Comparison of ENCODE assay signal across 29 cellular contexts in genomic region chr1:171965802-171966201, GRCh38.
A peak's percentile ranks its signal among the peaks of the same experiment; 100 is the strongest.
DNase-seq lines count a peak whose midpoint lies in the region; ATAC-seq, FAIRE-seq and TF ChIP-seq lines count a peak whose summit lies in the region.
"Had no signal": no experiment of that assay in that cellular context is flagged by ENCODE, and none has a peak within 500 bp of the region (broad histone marks: within the 10 kb centered on the region; RNA-seq: fewer than 3 reads in every experiment).

No MANE protein-coding gene starts in this region.

- H3K4me3 ChIP-seq in bronchial epithelial cell (ENCODE audit: low read depth, low read length), result no peak overlapping the region
- H3K4me3 ChIP-seq: dorsolateral prefrontal cortex, hepatocyte, MG63, right lobe of liver, thyroid gland had no signal

- FAIRE-seq in bronchial epithelial cell (lab: Jason Lieb, UNC), result no peak
- FAIRE-seq: D721Med had no signal

- no peak for ATAC-seq in GM21381 (IDR thresholded peaks at IDR 0.05; ENCODE audit: unreplicated experiment)
- ATAC-seq: activated naive CD4-positive, alpha-beta T cell treated with anti-CD3 and anti-CD28 coated beads, Interleukin-2, amount 50 U/mL, for 72 hours; activated T-helper 17 cell treated with anti-CD3 and anti-CD28 coated beads, Interleukin-2, amount 50 U/mL, for 72 hours; PC-3; right lobe of liver; stimulated activated naive CD8-positive, alpha-beta T cell treated with anti-CD3 and anti-CD28 coated beads, Interleukin-15, Interleukin-2, amounts not matched to agents 100 U/mL and 50 U/mL, for 24 hours had no signal

- H3K27me3 ChIP-seq in bronchial epithelial cell (ENCODE audit: control insufficient read depth, insufficient read depth, low read length), result no peaks in the 10 kb centered on the region
- H3K27me3 ChIP-seq: dorsolateral prefrontal cortex, hepatocyte, right lobe of liver, thyroid gland had no signal

- peak; percentile 8 for DNase-seq in EH (ENCODE audit: low read depth)
- peak; percentile 49 for DNase-seq in HT1080 (ENCODE audit: low read depth)
- peak; percentile 50 for DNase-seq in bronchial epithelial cell (ENCODE audit: low read depth)
- peak; percentile 43 for DNase-seq in kidney glomerular epithelial cell (lab: John Stamatoyannopoulos, UW)
- DNase-seq in middle frontal gyrus (ENCODE audit: extremely low spot score, low spot score), result no peak
- no peak for DNase-seq in ureter (ENCODE audit: low spot score)
- DNase-seq in SIG-M5 (lab: John Stamatoyannopoulos, UW), result no peak
- DNase-seq: ACHN; activated B cell treated with CpG ODN at 0.5 μM for 24 hours; activated CD8-positive, alpha-beta memory T cell treated with anti-CD3 and anti-CD28 coated beads, Interleukin-2, amount 50 U/mL, for 4 hours; dorsolateral prefrontal cortex; H7; MG63; NCI-H1417; NCI-H2081 treated with DMSO at 0.1 percent for 48 hours; NCI-H446; nephron progenitor cell; PC-3; posterior cingulate gyrus; right lobe of liver; Right ventricle myocardium superior; stimulated activated naive CD8-positive, alpha-beta T cell treated with anti-CD3 and anti-CD28 coated beads, Interleukin-15, Interleukin-2, amounts not matched to agents 100 U/mL and 50 U/mL, for 24 hours; T-helper 9 cell had no signal

- no peaks in the 10 kb centered on the region for H3K36me3 ChIP-seq in bronchial epithelial cell (ENCODE audit: control insufficient read depth, insufficient read depth, low read length)
- H3K36me3 ChIP-seq: MG63, right lobe of liver, thyroid gland had no signal

- TF ChIP-seq CTCF in bronchial epithelial cell (IDR thresholded peaks at IDR 0.05; ENCODE audit: insufficient read depth, low read length, severe bottlenecking), result no peak

Comparison
In these comparisons a context has a peak if more than half of its experiments do, and no peak if none do; other contexts are left out.
1. DNase-seq: peak in EH (single experiment), HT1080 (single experiment), bronchial epithelial cell (single experiment) and kidney glomerular epithelial cell (single experiment); none in middle frontal gyrus (single experiment), ureter (single experiment) and SIG-M5 (single experiment).